16 cellular contexts compared by ENCODE assay signal in genomic region chr2:210558708-210559107, GRCh38.
DNase-seq lines count a peak whose midpoint lies in the region; ATAC-seq and TF ChIP-seq lines count a peak whose summit lies in the region.
"Had no signal": no experiment of that assay in that cellular context is flagged by ENCODE, and none has a peak within 500 bp of the region (broad histone marks: within the 10 kb centered on the region; RNA-seq: fewer than 3 reads in every experiment).

No MANE protein-coding gene starts in this region.

- ATAC-seq in stimulated activated effector memory CD8-positive, alpha-beta T cell treated with anti-CD3 and anti-CD28 coated beads, Interleukin-12 subunit alpha, Interleukin-12 subunit beta, amount 100 ng/mL, for 72 hours = no peak
- ATAC-seq: heart right ventricle, mucosa of descending colon had no signal

- no peak overlapping the region for H3K27ac ChIP-seq in brain microvascular endothelial cell
- H3K27ac ChIP-seq: heart right ventricle, upper lobe of left lung had no signal

- no peak overlapping the region for H3K27ac Mint-ChIP-seq in stimulated activated effector memory CD8-positive, alpha-beta T cell treated with anti-CD3 and anti-CD28 coated beads, Interleukin-12 subunit alpha, Interleukin-12 subunit beta, amount 100 ng/mL, for 72 hours

- DNase-seq in AG08395 (ENCODE audit: low spot score) (peak; percentile 3), NCI-H1105 (lab: John Stamatoyannopoulos, UW) (peak; percentile 8), brain microvascular endothelial cell (peak; percentile 27), iris pigment epithelial cell (ENCODE audit: low read depth) (peak; percentile 69), UCSD-AML1 (lab: John Stamatoyannopoulos, UW; ENCODE audit: unreplicated experiment) (no peak), nucleus accumbens (lab: John Stamatoyannopoulos, UW) (no peak), GF-D8 (lab: John Stamatoyannopoulos, UW) (no peak)
- no peak for DNase-seq in stimulated activated effector memory CD8-positive, alpha-beta T cell treated with anti-CD3 and anti-CD28 coated beads, Interleukin-12 subunit alpha, Interleukin-12 subunit beta, amount 100 ng/mL, for 72 hours (ENCODE audit: low spot score in 2 of 2)
- DNase-seq: activated CD4-positive, alpha-beta T cell treated with anti-CD3 and anti-CD28 coated beads, Interleukin-2, amount 50 U/mL, for 48 hours; activated T-cell treated with anti-CD3 and anti-CD28 coated beads, Interleukin-2, amount 50 U/mL, for 48 hours; Caco-2; heart right ventricle; mucosa of descending colon; NCI-H524; stimulated activated naive CD4-positive, alpha-beta T cell treated with Interleukin-2 at 50 U/mL for 16 hours; upper lobe of left lung had no signal

- H3K36me3 ChIP-seq in brain microvascular endothelial cell (replicated peaks) = no peaks in the 10 kb centered on the region
- H3K36me3 ChIP-seq: heart right ventricle, upper lobe of left lung had no signal

- H3K27me3 ChIP-seq in brain microvascular endothelial cell (replicated peaks) = no peaks in the 10 kb centered on the region
- H3K27me3 ChIP-seq: heart right ventricle, upper lobe of left lung had no signal

- no peak for TF ChIP-seq CTCF in brain microvascular endothelial cell (IDR thresholded peaks at IDR 0.05; ENCODE audit: low read depth, low read length, missing control alignments)

- H3K4me1 Mint-ChIP-seq in stimulated activated effector memory CD8-positive, alpha-beta T cell treated with anti-CD3 and anti-CD28 coated beads, Interleukin-12 subunit alpha, Interleukin-12 subunit beta, amount 100 ng/mL, for 72 hours = no peaks in the 10 kb centered on the region

- in situ Hi-C loops in brain microvascular endothelial cell (cut with HindIII; ENCODE audit: low pct_ligation_motif_present, low sequenced_read_pairs) = no loop called here

- H3K4me3 ChIP-seq in brain microvascular endothelial cell (ENCODE audit: low read depth, low read length) = no peak overlapping the region
- H3K4me3 ChIP-seq: heart right ventricle, mucosa of descending colon, upper lobe of left lung had no signal

- H3K4me3 Mint-ChIP-seq in stimulated activated effector memory CD8-positive, alpha-beta T cell treated with anti-CD3 and anti-CD28 coated beads, Interleukin-12 subunit alpha, Interleukin-12 subunit beta, amount 100 ng/mL, for 72 hours = no peak overlapping the region

- H3K9me3 Mint-ChIP-seq in stimulated activated effector memory CD8-positive, alpha-beta T cell treated with anti-CD3 and anti-CD28 coated beads, Interleukin-12 subunit alpha, Interleukin-12 subunit beta, amount 100 ng/mL, for 72 hours = no peaks in the 10 kb centered on the region

- no peaks in the 10 kb centered on the region for H3K36me3 Mint-ChIP-seq in stimulated activated effector memory CD8-positive, alpha-beta T cell treated with anti-CD3 and anti-CD28 coated beads, Interleukin-12 subunit alpha, Interleukin-12 subunit beta, amount 100 ng/mL, for 72 hours

Comparison
In these comparisons a context has a peak if more than half of its experiments do, and no peak if none do; other contexts are left out.
1. DNase-seq: peak in AG08395 (single experiment), NCI-H1105 (single experiment), brain microvascular endothelial cell (single experiment) and iris pigment epithelial cell (single experiment); none in UCSD-AML1 (single experiment), stimulated activated effector memory CD8-positive, alpha-beta T cell treated with anti-CD3 and anti-CD28 coated beads, Interleukin-12 subunit alpha, Interleukin-12 subunit beta, amount 100 ng/mL, for 72 hours (0 of 2), nucleus accumbens (0 of 56) and GF-D8 (single experiment).